In the genomic region with DNA sequence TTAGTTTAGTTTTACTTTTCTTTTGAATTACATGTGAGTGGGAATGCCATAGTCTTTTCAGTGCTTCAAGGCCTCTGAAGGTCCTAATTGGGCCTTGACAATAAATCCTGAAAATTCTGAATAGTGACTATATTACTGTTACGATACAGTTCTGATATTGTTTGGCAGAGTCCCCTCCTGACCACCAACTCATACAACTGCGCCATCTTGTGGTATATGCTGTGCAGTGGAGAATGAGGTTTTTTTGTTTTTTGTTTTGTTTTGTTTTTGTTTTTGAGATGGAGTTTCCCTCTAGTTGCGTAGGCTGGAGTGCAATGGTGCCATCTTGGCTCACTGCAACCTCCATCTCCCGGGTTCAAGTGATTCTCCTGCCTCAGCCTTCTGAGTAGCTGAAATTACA, we compare ENCODE assay signal across 8 cellular contexts.
DNase-seq lines count a peak whose midpoint lies in the region; ATAC-seq and FAIRE-seq lines count a peak whose summit lies in the region.

No MANE protein-coding gene starts in this region.

- DNase-seq in AG08396 (ENCODE audit: low spot score) = peak; percentile 12
- DNase-seq in GM18507 (ENCODE audit: extremely low spot score, insufficient read length, low read depth) = no peak
- DNase-seq in NCI-H748 (lab: John Stamatoyannopoulos, UW; ENCODE audit: unreplicated experiment) = peak; percentile 36
- peak; percentile 13 for DNase-seq in fibroblast of peridontal ligament (ENCODE audit: extremely low read depth)
- DNase-seq in UCSD-AML1 (lab: John Stamatoyannopoulos, UW; ENCODE audit: unreplicated experiment) = no peak
- no peak for DNase-seq in central memory CD4-positive, alpha-beta T cell
- no peak for DNase-seq in islet precursor cell

- peak; percentile 56 for FAIRE-seq in GM18507 (lab: Jason Lieb, UNC)

- ATAC-seq in GM18873 (IDR thresholded peaks at IDR 0.05; ENCODE audit: low FRiP score, unreplicated experiment) = no peak

Comparison
In these comparisons a context has a peak if more than half of its experiments do, and no peak if none do; other contexts are left out.
1. DNase-seq: peak in AG08396 (single experiment), NCI-H748 (single experiment) and fibroblast of peridontal ligament (single experiment); none in GM18507 (single experiment), UCSD-AML1 (single experiment), central memory CD4-positive, alpha-beta T cell (single experiment) and islet precursor cell (single experiment).